4 cellular contexts compared by ENCODE assay signal in the genomic region with DNA sequence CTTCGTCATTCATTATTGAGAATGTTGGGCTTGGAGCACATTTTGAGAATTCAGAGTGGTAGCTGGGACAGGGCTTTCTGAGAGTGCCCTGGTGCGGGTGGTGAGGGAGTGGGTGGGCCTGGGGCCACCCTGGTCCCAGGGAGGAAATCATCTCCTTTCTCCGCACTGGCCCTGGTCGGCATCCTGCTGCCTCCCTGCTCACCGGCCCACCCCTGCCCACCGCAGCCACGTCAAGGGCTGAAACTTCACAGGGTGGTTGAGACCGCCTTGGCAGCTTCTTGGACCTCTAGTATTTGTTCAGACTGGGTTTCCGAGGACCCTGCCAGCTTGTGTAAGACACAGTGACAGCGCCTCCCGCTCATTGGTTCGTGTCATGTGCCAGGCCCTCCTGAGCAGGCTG. TPM values are rescaled to one million over a fixed set of nuclear protein-coding genes. Genes with fewer than 3 reads are reported as not detected.
"Had no signal": no experiment of that assay in that cellular context is flagged by ENCODE, and none has a peak within 500 bp of the region (broad histone marks: within the 10 kb centered on the region; RNA-seq: fewer than 3 reads in every experiment).

No MANE protein-coding gene starts in this region.

RNA-seq across cellular contexts. Expression of a gene that starts 58.6 kb away (rescaled TPM):
- total RNA-seq: stomach, transverse colon, urinary bladder, vagina had no signal
